Comparison of ENCODE assay signal across 12 cellular contexts in genomic region chr4:39348371-39349265, GRCh38. TPM values are rescaled to one million over a fixed set of nuclear protein-coding genes. Genes with fewer than 3 reads are reported as not detected.
DNase-seq lines count a peak whose midpoint lies in the region; ATAC-seq and TF ChIP-seq lines count a peak whose summit lies in the region.
"Had no signal": no experiment of that assay in that cellular context is flagged by ENCODE, and none has a peak within 500 bp of the region (broad histone marks: within the 10 kb centered on the region; RNA-seq: fewer than 3 reads in every experiment).

No MANE protein-coding gene starts in this region.

- H3K27me3 ChIP-seq in IMR-90 (ENCODE audit: control insufficient read depth, insufficient read depth, low read length), result no peaks in the 10 kb centered on the region

- TF ChIP-seq CTCF in IMR-90 (conservative IDR thresholded peaks at IDR 0.05; ENCODE audit: low read depth, low read length), result no peak

- POLR2A ChIA-PET in IMR-90 (lab: Charles Lee; ENCODE audit: unreplicated experiment), result no interaction called here
- POLR2A ChIA-PET in activated naive CD8-positive, alpha-beta T cell treated with anti-CD3 and anti-CD28 coated beads, Interleukin-2, amount 10 ng/mL, durations not matched to agents 7 days and 5 days (lab: Charles Lee), result interaction anchor here (2.5 kb wide), 1 partner anchor 17 kb away, joined by 10 read pairs; the partner anchor contains the start of gene RFC1

- H3K23ac ChIP-seq in IMR-90 (ENCODE audit: low read depth, low read length), result no peak overlapping the region

- peak overlapping the region; percentile 35 for H2AK9ac ChIP-seq in IMR-90 (replicated peaks; ENCODE audit: low read depth, low read length, poor library complexity)

- no peak overlapping the region for H2BK20ac ChIP-seq in IMR-90 (ENCODE audit: low read depth, low read length)

- H3K27ac Mint-ChIP-seq in activated naive CD8-positive, alpha-beta T cell treated with anti-CD3 and anti-CD28 coated beads, Interleukin-2, amount 10 ng/mL, durations not matched to agents 7 days and 5 days, result peak overlapping the region; percentile 3
- peak overlapping the region; percentile 20 to 56 for H3K27ac Mint-ChIP-seq in natural killer cell treated with Interleukin-12 subunit alpha and Interleukin-12 subunit beta and Interleukin-15 and Interleukin-18, amount 100 ng/mL, for 72 hours

- BruUV-seq in IMR-90 (replicated peaks; lab: Mats Ljungman, UMichigan), result no TSS peak

- H2BK15ac ChIP-seq in IMR-90 (ENCODE audit: low read depth, low read length), result no peak overlapping the region

- ATAC-seq in IMR-90 (ENCODE audit: low read depth), result no peak; the same call in 1 of the 2 replicates
- no peak for ATAC-seq in activated naive CD8-positive, alpha-beta T cell treated with anti-CD3 and anti-CD28 coated beads, Interleukin-2, amount 10 ng/mL, durations not matched to agents 7 days and 5 days (ENCODE audit: low read depth)
- peak in 1 of 2 donors; percentile 60 for ATAC-seq in natural killer cell treated with Interleukin-12 subunit alpha and Interleukin-12 subunit beta and Interleukin-15 and Interleukin-18, amount 100 ng/mL, for 72 hours
- ATAC-seq in HG03045 (IDR thresholded peaks at IDR 0.05; ENCODE audit: unreplicated experiment), result no peak
- no peak for ATAC-seq in GM18502 (IDR thresholded peaks at IDR 0.05; ENCODE audit: poor library complexity, unreplicated experiment)

- no peak overlapping the region for H2AK5ac ChIP-seq in IMR-90 (ENCODE audit: low read depth, low read length)

- no peak overlapping the region for H3K18ac ChIP-seq in IMR-90 (ENCODE audit: low read depth, low read length)

- H3K4me1 Mint-ChIP-seq in activated naive CD8-positive, alpha-beta T cell treated with anti-CD3 and anti-CD28 coated beads, Interleukin-2, amount 10 ng/mL, durations not matched to agents 7 days and 5 days, result peaks cover 39% of the 10 kb centered on the region
- peaks cover 43 to 59% of the 10 kb centered on the region in 2 donors for H3K4me1 Mint-ChIP-seq in natural killer cell treated with Interleukin-12 subunit alpha and Interleukin-12 subunit beta and Interleukin-15 and Interleukin-18, amount 100 ng/mL, for 72 hours (ENCODE audit: low read depth in 2 of 2)

- intact Hi-C loops in IMR-90 (cut with micrococcal nuclease), result no loop called here

- H3K4me3 ChIP-seq in IMR-90 (ENCODE audit: insufficient read depth, low read depth, low read length), result no peak overlapping the region

- H3K4me3 Mint-ChIP-seq in activated naive CD8-positive, alpha-beta T cell treated with anti-CD3 and anti-CD28 coated beads, Interleukin-2, amount 10 ng/mL, durations not matched to agents 7 days and 5 days, result peak overlapping the region; percentile 30
- peak overlapping the region; percentile 55 for H3K4me3 Mint-ChIP-seq in natural killer cell treated with Interleukin-12 subunit alpha and Interleukin-12 subunit beta and Interleukin-15 and Interleukin-18, amount 100 ng/mL, for 72 hours
- H3K4me3 Mint-ChIP-seq: H9 had no signal

- no peak overlapping the region for H4K91ac ChIP-seq in IMR-90 (ENCODE audit: insufficient read depth, low read depth, low read length)

- no peak overlapping the region for H3K14ac ChIP-seq in IMR-90 (replicated peaks; ENCODE audit: low read depth, low read length)

- H2BK120ac ChIP-seq in IMR-90 (ENCODE audit: low read depth, low read length), result no peak overlapping the region

- CTCF ChIA-PET in IMR-90 (lab: Yijun Ruan, JAX), result no interaction called here

- no peak overlapping the region for H2AFZ ChIP-seq in IMR-90 (replicated peaks; ENCODE audit: low read length, poor library complexity)

- H3K9me3 ChIP-seq in IMR-90 (ENCODE audit: control insufficient read depth, insufficient read depth, low read length), result 0 out of 2 replicates have a peak, but pooled peaks cover 1% of the 10 kb centered on the region

- no peak overlapping the region for H4K5ac ChIP-seq in IMR-90 (ENCODE audit: low read depth, low read length)

- no peak overlapping the region for H3K27ac ChIP-seq in IMR-90 (ENCODE audit: insufficient read depth, low read length)

- no peak for TF ChIP-seq RAD21 in IMR-90 (IDR thresholded peaks at IDR 0.05; ENCODE audit: low read length)

- no peak overlapping the region for H3K4me2 ChIP-seq in IMR-90 (ENCODE audit: low read depth, low read length)

- H3K36me3 ChIP-seq in IMR-90 (ENCODE audit: control insufficient read depth, insufficient read depth, low read length), result peaks cover 7% of the 10 kb centered on the region

- H3K27me3 Mint-ChIP-seq in activated naive CD8-positive, alpha-beta T cell treated with anti-CD3 and anti-CD28 coated beads, Interleukin-2, amount 10 ng/mL, durations not matched to agents 7 days and 5 days, result no peaks in the 10 kb centered on the region
- no peaks in the 10 kb centered on the region for H3K27me3 Mint-ChIP-seq in natural killer cell treated with Interleukin-12 subunit alpha and Interleukin-12 subunit beta and Interleukin-15 and Interleukin-18, amount 100 ng/mL, for 72 hours

- peaks cover 49% of the 10 kb centered on the region for H3K36me3 Mint-ChIP-seq in activated naive CD8-positive, alpha-beta T cell treated with anti-CD3 and anti-CD28 coated beads, Interleukin-2, amount 10 ng/mL, durations not matched to agents 7 days and 5 days
- peaks cover 31% of the 10 kb centered on the region for H3K36me3 Mint-ChIP-seq in natural killer cell treated with Interleukin-12 subunit alpha and Interleukin-12 subunit beta and Interleukin-15 and Interleukin-18, amount 100 ng/mL, for 72 hours

- in situ Hi-C loops in IMR-90 (cut with MboI; ENCODE audit: low sequenced_read_pairs), result no loop called here

- no peak for TF ChIP-seq POLR2A in IMR-90 (IDR thresholded peaks at IDR 0.05; ENCODE audit: low read depth, low read length)

- dilution Hi-C loops in IMR-90 (cut with HindIII; ENCODE audit: low sequenced_read_pairs, unreplicated experiment), result no loop called here

- H3K4me1 ChIP-seq in IMR-90 (ENCODE audit: control insufficient read depth, insufficient read depth, low read length), result peaks cover 3% of the 10 kb centered on the region

- 100% methylated on average over 1 of the region's 3 CpGs; no CpG with 5 or more reads in 1 of the 2 experiments for WGBS in IMR-90 (ENCODE audit: extremely low coverage in 2 of 2, insufficient read length in 1 of 2), 2 experiments

- peaks cover 15 to 50% of the 10 kb centered on the region in 2 experiments for H3K79me1 ChIP-seq in IMR-90 (ENCODE audit: low read depth in 1 of 2, low read length in 2 of 2)

- DNase-seq in NCI-H2196 (lab: John Stamatoyannopoulos, UW; ENCODE audit: unreplicated experiment) (peak; percentile 15), NCI-H2196 treated with DMSO at 0.1 percent for 48 hours (lab: John Stamatoyannopoulos, UW; ENCODE audit: unreplicated experiment) (no peak), IMR-90 (peak; percentile 56)
- DNase-seq in activated naive CD8-positive, alpha-beta T cell treated with anti-CD3 and anti-CD28 coated beads, Interleukin-2, amount 10 ng/mL, durations not matched to agents 7 days and 5 days, result no peak
- no peak for DNase-seq in natural killer cell treated with Interleukin-12 subunit alpha and Interleukin-12 subunit beta and Interleukin-15 and Interleukin-18, amount 100 ng/mL, for 72 hours (ENCODE audit: low spot score)
- DNase-seq in activated effector memory CD4-positive, alpha-beta T cell treated with anti-CD3 and anti-CD28 coated beads, Interleukin-2, amount 50 U/mL, for 16 hours, result no peak
- DNase-seq: H9, NCI-H748 treated with DMSO at 0.1 percent for 48 hours, T-helper 9 cell had no signal

- no peak overlapping the region for H2BK5ac ChIP-seq in IMR-90 (ENCODE audit: low read depth, low read length, poor library complexity, severe bottlenecking)

- H4K20me1 ChIP-seq in IMR-90 (ENCODE audit: insufficient read depth, low read length), result peaks cover 8% of the 10 kb centered on the region; the same call in 1 of the 2 replicates

- peaks cover 3% of the 10 kb centered on the region for H3K9me1 ChIP-seq in IMR-90 (ENCODE audit: insufficient read depth, low read length)

- H3K56ac ChIP-seq in IMR-90 (ENCODE audit: extremely low read depth, insufficient read depth, low read length), result no peak overlapping the region

- 0 out of 4 replicates have a peak overlapping the region, but pooled peaks of 1 of the 2 experiments have one; percentile 19 for H4K8ac ChIP-seq in IMR-90 (ENCODE audit: low read depth in 2 of 2, low read length in 2 of 2)

- H3K9ac ChIP-seq in IMR-90 (ENCODE audit: low read depth, low read length), result no peak overlapping the region

- peaks cover 4% of the 10 kb centered on the region for H3K9me3 Mint-ChIP-seq in activated naive CD8-positive, alpha-beta T cell treated with anti-CD3 and anti-CD28 coated beads, Interleukin-2, amount 10 ng/mL, durations not matched to agents 7 days and 5 days
- no peaks in the 10 kb centered on the region for H3K9me3 Mint-ChIP-seq in natural killer cell treated with Interleukin-12 subunit alpha and Interleukin-12 subunit beta and Interleukin-15 and Interleukin-18, amount 100 ng/mL, for 72 hours
- H3K9me3 Mint-ChIP-seq: H9 had no signal

- no peak overlapping the region for H3K4ac ChIP-seq in IMR-90 (ENCODE audit: low read depth, low read length)

TF ChIP-seq in IMR-90, 13 proteins besides CTCF, POLR2A, EP300 and RAD21:
- TF ChIP-seq BHLHE40 (IDR thresholded peaks at IDR 0.05; ENCODE audit: low read depth, low read length), result no peak
- TF ChIP-seq NFE2L2 (IDR thresholded peaks at IDR 0.05; ENCODE audit: low read depth, low read length), result no peak
- TF ChIP-seq RCOR1 (IDR thresholded peaks at IDR 0.05; ENCODE audit: insufficient replicate concordance, low read length), result no peak
TF ChIP-seq in IMR-90: peak in this region for 0.

RNA-seq across cellular contexts. Expression of gene RFC1, which starts 17.5 kb away (rescaled TPM):
- total RNA-seq in IMR-90 (2012; rRNA removed), result 49.3 and 57.8 TPM in 2 replicates
- polyA plus RNA-seq in IMR-90 (2012; rRNA removed), result 15.9 and 18.4 TPM in 2 replicates
- 3.0 and 3.7 TPM in 2 replicates for polyA plus RNA-seq in IMR-90 (2012; cell fraction: cytosol; rRNA removed)
- 1.6 and 18.5 TPM in 2 replicates for polyA plus RNA-seq in IMR-90 (2012; cell fraction: nucleus; rRNA removed; ENCODE audit: low replicate concordance)
- total RNA-seq in activated naive CD8-positive, alpha-beta T cell treated with anti-CD3 and anti-CD28 coated beads, Interleukin-2, amount 10 ng/mL, durations not matched to agents 7 days and 5 days, result 10 to 100 TPM; 74.6 to 84.5 TPM
- total RNA-seq in natural killer cell treated with Interleukin-12 subunit alpha and Interleukin-12 subunit beta and Interleukin-15 and Interleukin-18, amount 100 ng/mL, for 72 hours, result 100 to 1,000 TPM in 1 of 2 donors, 10 to 100 TPM in 1; 74.9 to 102 TPM

RNA-seq across cellular contexts. Expression of gene KLB, which starts 58.1 kb away (rescaled TPM):
- not detected in 2 replicates for total RNA-seq in IMR-90 (2012; rRNA removed)
- polyA plus RNA-seq in IMR-90 (2012; rRNA removed), result not detected in 2 replicates
- not detected in 2 replicates for polyA plus RNA-seq in IMR-90 (2012; cell fraction: cytosol; rRNA removed)
- not detected in 2 replicates for polyA plus RNA-seq in IMR-90 (2012; cell fraction: nucleus; rRNA removed; ENCODE audit: low replicate concordance)
- total RNA-seq in activated naive CD8-positive, alpha-beta T cell treated with anti-CD3 and anti-CD28 coated beads, Interleukin-2, amount 10 ng/mL, durations not matched to agents 7 days and 5 days, result not detected
- total RNA-seq in natural killer cell treated with Interleukin-12 subunit alpha and Interleukin-12 subunit beta and Interleukin-15 and Interleukin-18, amount 100 ng/mL, for 72 hours, result under 1 TPM in 1 of 2 donors, not detected in 1; 0.05 TPM
- total RNA-seq: A673 had no signal

Comparison
In these comparisons a context has a peak if more than half of its experiments do, and no peak if none do; other contexts are left out.
1. DNase-seq: peak in NCI-H2196 (single experiment) and IMR-90 (single experiment); none in NCI-H2196 treated with DMSO at 0.1 percent for 48 hours (single experiment), activated naive CD8-positive, alpha-beta T cell treated with anti-CD3 and anti-CD28 coated beads, Interleukin-2, amount 10 ng/mL, durations not matched to agents 7 days and 5 days (single experiment), natural killer cell treated with Interleukin-12 subunit alpha and Interleukin-12 subunit beta and Interleukin-15 and Interleukin-18, amount 100 ng/mL, for 72 hours (single experiment) and activated effector memory CD4-positive, alpha-beta T cell treated with anti-CD3 and anti-CD28 coated beads, Interleukin-2, amount 50 U/mL, for 16 hours (single experiment).